ENCODE assay signal across 22 cellular contexts in genomic region chr2:64500549-64500948, GRCh38.
"Had no signal": no experiment of that assay in that cellular context is flagged by ENCODE, and none has a peak within 500 bp of the region (broad histone marks: within the 10 kb centered on the region; RNA-seq: fewer than 3 reads in every experiment).

No MANE protein-coding gene starts in this region.

- DNase-seq: KBM-7, MG63, NCI-H1092, NCI-H1105 treated with DMSO at 0.1 percent for 48 hours, NCI-H1417 treated with DMSO at 0.1 percent for 48 hours, NCI-H146, NCI-H1694 treated with DMSO at 0.1 percent for 48 hours, NCI-H1930, NCI-H2081 treated with DMSO at 0.1 percent for 48 hours, NCI-H2171, NCI-H226, NCI-H446, NCI-H510A, NCI-H524 treated with DMSO at 0.1 percent for 48 hours, NCI-H69, NCI-H774, Right ventricle myocardium superior, RPMI8226, SIG-M5 had no signal

- H3K4me1 ChIP-seq: SJSA1 had no signal

- H3K9me3 ChIP-seq: MG63, SJSA1 had no signal

- H3K4me3 ChIP-seq: MG63, SJSA1, SK-N-MC had no signal

- H3K27ac ChIP-seq: SJSA1, SK-N-MC had no signal

- FAIRE-seq: RCC 7860 had no signal

- H3K36me3 ChIP-seq: MG63, SJSA1 had no signal
